11 cellular contexts compared by ENCODE assay signal in the genomic region with DNA sequence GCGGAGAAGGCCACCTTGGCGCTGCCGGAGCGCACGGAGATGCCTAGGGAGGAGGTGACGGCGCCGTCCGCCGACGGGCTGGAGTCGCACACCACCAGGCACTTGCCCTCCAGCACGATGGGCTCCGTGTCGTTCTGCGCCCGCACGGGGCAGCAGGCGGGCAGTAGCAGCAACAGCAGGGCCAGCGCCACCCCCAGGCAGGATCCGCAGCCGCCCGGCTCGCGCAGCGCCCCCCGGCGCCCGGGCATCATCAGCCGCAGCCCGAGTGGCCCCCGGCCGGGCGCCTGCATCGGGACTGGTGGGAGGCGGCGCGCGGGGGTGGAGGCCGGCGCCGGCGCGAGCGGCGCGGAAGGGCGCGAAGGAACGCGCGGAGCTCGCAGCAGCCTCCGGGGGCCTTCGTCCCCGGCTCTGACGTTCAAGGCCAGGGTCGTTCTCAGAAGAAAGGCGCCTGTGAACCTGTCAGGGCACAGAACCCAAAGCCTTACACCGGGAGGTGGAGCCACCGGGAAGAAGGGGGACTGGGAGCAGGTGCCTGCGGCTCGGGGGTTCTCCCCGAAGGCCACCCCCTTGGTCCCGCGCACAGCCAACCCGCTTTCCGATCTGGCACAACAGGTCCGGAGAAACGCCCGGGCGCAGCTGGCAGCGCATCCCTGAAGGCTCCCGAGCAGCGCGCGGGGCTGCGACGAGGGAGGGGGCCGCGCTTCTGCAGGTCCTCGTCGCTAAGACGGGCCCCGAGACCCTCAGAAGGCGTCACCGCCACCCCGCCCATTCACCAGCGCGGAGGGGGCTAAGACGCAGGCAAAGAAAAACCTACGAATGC. TPM values are rescaled to one million over a fixed set of nuclear protein-coding genes. Genes with fewer than 3 reads are reported as not detected.
A peak's percentile ranks its signal among the peaks of the same experiment; 100 is the strongest.
DNase-seq lines count a peak whose midpoint lies in the region; ATAC-seq and TF ChIP-seq lines count a peak whose summit lies in the region.
"Had no signal": no experiment of that assay in that cellular context is flagged by ENCODE, and none has a peak within 500 bp of the region (broad histone marks: within the 10 kb centered on the region; RNA-seq: fewer than 3 reads in every experiment).

No MANE protein-coding gene starts in this region.

- H4K8ac ChIP-seq in mesenchymal stem cell (ENCODE audit: low read length) = no peak overlapping the region

- H3K4me1 ChIP-seq in HUES6 (ENCODE audit: control insufficient read depth, insufficient read depth, low read length) (peaks cover 12% of the 10 kb centered on the region), adipocyte (ENCODE audit: control insufficient read depth, insufficient read depth, low read length) (peaks cover 7% of the 10 kb centered on the region), mesenchymal stem cell (ENCODE audit: control insufficient read depth, insufficient read depth, low read depth, low read length) (peaks cover 14% of the 10 kb centered on the region), spleen (peaks cover 0 to 31% (median 10%) of the 10 kb centered on the region in 6 donors)
- H3K4me1 ChIP-seq: Caco-2 had no signal

- peak overlapping the region; percentile 51 for H2BK5ac ChIP-seq in mesenchymal stem cell (ENCODE audit: low read depth, low read length, poor library complexity, severe bottlenecking)

- peak; percentile 47 for TF ChIP-seq CTCF in C4-2B (conservative IDR thresholded peaks at IDR 0.05)
- TF ChIP-seq CTCF in spleen (IDR thresholded peaks at IDR 0.05 in 8 of 11, conservative IDR thresholded peaks at IDR 0.05 in 3 of 11) = peak in 1 of 11 experiments; percentile 19

- H2BK15ac ChIP-seq in mesenchymal stem cell (ENCODE audit: low read depth, poor library complexity, severe bottlenecking) = no peak overlapping the region

- no peaks in the 10 kb centered on the region for H3K36me3 ChIP-seq in HUES6 (ENCODE audit: control insufficient read depth, insufficient read depth, low read length)
- no peaks in the 10 kb centered on the region for H3K36me3 ChIP-seq in adipocyte (ENCODE audit: control insufficient read depth, insufficient read depth, low read length, severe bottlenecking)
- no peaks in the 10 kb centered on the region for H3K36me3 ChIP-seq in mesenchymal stem cell (ENCODE audit: control insufficient read depth in 1 of 2, insufficient read depth in 2 of 2, low read depth in 1 of 2, low read length in 2 of 2)
- H3K36me3 ChIP-seq in spleen = no peaks in the 10 kb centered on the region
- H3K36me3 ChIP-seq: left ventricle myocardium inferior had no signal

- no peak overlapping the region for H3K14ac ChIP-seq in mesenchymal stem cell (ENCODE audit: low read length in 2 of 2)

- H3K23ac ChIP-seq in mesenchymal stem cell (ENCODE audit: low read length in 2 of 2) = no peak overlapping the region

- H3K9me3 ChIP-seq in HUES6 (ENCODE audit: control insufficient read depth, insufficient read depth, low read depth, low read length) (no peaks in the 10 kb centered on the region), adipocyte (ENCODE audit: control insufficient read depth, low read length) (no peaks in the 10 kb centered on the region), mesenchymal stem cell (ENCODE audit: control insufficient read depth, low read length) (no peaks in the 10 kb centered on the region), spleen (no peaks in the 10 kb centered on the region)
- H3K9me3 ChIP-seq: Caco-2, left ventricle myocardium inferior had no signal

- no peak overlapping the region for H2AK5ac ChIP-seq in mesenchymal stem cell (ENCODE audit: low read length, severe bottlenecking)

- no peak overlapping the region for H3K4ac ChIP-seq in mesenchymal stem cell (ENCODE audit: low read depth in 1 of 2, low read length in 2 of 2)

- peak; percentile 2 for DNase-seq in adipocyte (ENCODE audit: low read depth)
- no peak for DNase-seq in mesenchymal stem cell
- DNase-seq in spleen = no peak
- DNase-seq: activated T-cell treated with anti-CD3 and anti-CD28 coated beads, Interleukin-2, amount 50 U/mL, for 24 hours; Caco-2; left ventricle myocardium inferior had no signal

- H2BK12ac ChIP-seq in mesenchymal stem cell (ENCODE audit: low read length in 2 of 2) = no peak overlapping the region

- H2BK120ac ChIP-seq in mesenchymal stem cell (ENCODE audit: low read depth, low read length) = no peak overlapping the region

- no peaks in the 10 kb centered on the region for H3K79me1 ChIP-seq in mesenchymal stem cell (replicated peaks; ENCODE audit: low read length, poor library complexity, severe bottlenecking)

- no peak overlapping the region for H4K91ac ChIP-seq in mesenchymal stem cell (ENCODE audit: low read length)

- H3K4me2 ChIP-seq in mesenchymal stem cell (ENCODE audit: low read length, poor library complexity, severe bottlenecking) = no peak overlapping the region

- ATAC-seq in GM21447 (IDR thresholded peaks at IDR 0.05; ENCODE audit: unreplicated experiment) (no peak), HG02763 (IDR thresholded peaks at IDR 0.05; ENCODE audit: unreplicated experiment) (no peak), HG03457 (IDR thresholded peaks at IDR 0.05; ENCODE audit: unreplicated experiment) (no peak)

- 34% methylated on average over 77 of the region's 92 CpGs for WGBS in mesenchymal stem cell
- WGBS in spleen, 5 donors = 1 to 10% (median 3%) methylated on average over 41 to 92 of the region's 92 CpGs

- no peak for TF ChIP-seq POLR2A in spleen (IDR thresholded peaks at IDR 0.05)

- no peak overlapping the region for H3K18ac ChIP-seq in mesenchymal stem cell (ENCODE audit: low read depth in 1 of 2, low read length in 2 of 2)

- intact Hi-C loops in spleen (cut with DNase I; ENCODE audit: low total_unique reads) = no loop called here

- H3K9ac ChIP-seq in HUES6 (ENCODE audit: low read length) (no peak overlapping the region), adipocyte (ENCODE audit: low read length) (no peak overlapping the region), mesenchymal stem cell (ENCODE audit: low read length) (no peak overlapping the region)

- peaks cover 98% of the 10 kb centered on the region for H3K27me3 ChIP-seq in HUES6 (ENCODE audit: control insufficient read depth, insufficient read depth, low read length)
- H3K27me3 ChIP-seq in adipocyte (replicated peaks; ENCODE audit: control insufficient read depth, insufficient read depth, low read length) = peaks cover 61% of the 10 kb centered on the region
- peaks cover 29 to 60% of the 10 kb centered on the region in 2 experiments for H3K27me3 ChIP-seq in mesenchymal stem cell (ENCODE audit: control insufficient read depth in 1 of 2, insufficient read depth in 1 of 2, low read length in 2 of 2)
- peaks cover 0 to 73% (median 35%) of the 10 kb centered on the region in 7 donors for H3K27me3 ChIP-seq in spleen (replicated peaks in 1 of 7)

- H3K4me3 ChIP-seq in HUES6 (ENCODE audit: low read depth, low read length) (peak overlapping the region; percentile 53), adipocyte (ENCODE audit: low read length) (no peak overlapping the region), mesenchymal stem cell (ENCODE audit: insufficient read depth in 1 of 2, low read depth in 1 of 2, low read length in 2 of 2) (peak overlapping the region in 1 of 2 experiments; percentile 14), spleen (peak overlapping the region in 4 of 8 donors; percentile 1 to 57 (median 16))

- no peak overlapping the region for H2AFZ ChIP-seq in mesenchymal stem cell (ENCODE audit: low read depth, low read length)

- H3K27ac ChIP-seq in C4-2B (peak overlapping the region; percentile 68; the same call in 1 of the 2 replicates), HUES6 (ENCODE audit: low read depth, low read length) (no peak overlapping the region), mesenchymal stem cell (ENCODE audit: low read length, poor library complexity, severe bottlenecking) (no peak overlapping the region), spleen (no peak overlapping the region)
- H3K27ac ChIP-seq: left ventricle myocardium inferior had no signal

RNA-seq across cellular contexts. Expression of a gene that starts 2.1 kb away (rescaled TPM):
- polyA plus RNA-seq in mesenchymal stem cell (2013, experiment 1 of 2) = not detected
- not detected for polyA plus RNA-seq in mesenchymal stem cell (2013, experiment 2 of 2)
- total RNA-seq in spleen = under 1 TPM in 2 of 7 donors, not detected in 5; 0.09 to 0.13 TPM
- under 1 TPM; 0.06 to 0.63 (median 0.10) TPM for polyA plus RNA-seq in spleen
- total RNA-seq: Caco-2, left ventricle myocardium inferior had no signal
